24 cellular contexts compared by ENCODE assay signal in genomic region chr16:67186550-67186950, GRCh38. TPM values are rescaled to one million over a fixed set of nuclear protein-coding genes. Genes with fewer than 3 reads are reported as not detected.
DNase-seq lines count a peak whose midpoint lies in the region; ATAC-seq, FAIRE-seq and TF ChIP-seq lines count a peak whose summit lies in the region.
"Had no signal": no experiment of that assay in that cellular context is flagged by ENCODE, and none has a peak within 500 bp of the region (broad histone marks: within the 10 kb centered on the region; RNA-seq: fewer than 3 reads in every experiment).

No MANE protein-coding gene starts in this region.

- no peak overlapping the region for H3K9ac ChIP-seq in skeletal muscle satellite cell (ENCODE audit: low read depth, low read length)

- H3K36me3 ChIP-seq in right atrium auricular region: no peaks in the 10 kb centered on the region
- H3K36me3 ChIP-seq in skeletal muscle satellite cell (ENCODE audit: insufficient read depth, low read length): no peaks in the 10 kb centered on the region
- H3K36me3 ChIP-seq: gastroesophageal sphincter, upper lobe of left lung had no signal

- ATAC-seq in Right ventricle myocardium inferior: no peak
- ATAC-seq in GM18861 (IDR thresholded peaks at IDR 0.05; ENCODE audit: unreplicated experiment): no peak
- ATAC-seq in GM21390 (IDR thresholded peaks at IDR 0.05; ENCODE audit: unreplicated experiment): no peak
- ATAC-seq: gastroesophageal sphincter had no signal

- H3K27me3 ChIP-seq in right atrium auricular region (no peaks in the 10 kb centered on the region), skeletal muscle satellite cell (ENCODE audit: control insufficient read depth, insufficient read depth, low read length) (no peaks in the 10 kb centered on the region)
- H3K27me3 ChIP-seq: gastroesophageal sphincter, upper lobe of left lung had no signal

- peak; percentile 78 for FAIRE-seq in RCC 7860 (lab: Jason Lieb, UNC)
- FAIRE-seq: GM19239 had no signal

- H3K4me1 ChIP-seq in right atrium auricular region (peaks cover 0 to 37% of the 10 kb centered on the region in 2 donors), skeletal muscle satellite cell (ENCODE audit: control insufficient read depth, insufficient read depth, low read length) (peaks cover 61% of the 10 kb centered on the region)

- no peak overlapping the region for H3K27ac ChIP-seq in right atrium auricular region
- H3K27ac ChIP-seq: epithelial cell of prostate, gastroesophageal sphincter, SK-N-MC had no signal

- H3K4me3 ChIP-seq in right atrium auricular region (no peak overlapping the region), epithelial cell of esophagus (ENCODE audit: low read length) (no peak overlapping the region), skeletal muscle satellite cell (ENCODE audit: low read length) (no peak overlapping the region)
- H3K4me3 ChIP-seq: gastroesophageal sphincter, SK-N-MC, upper lobe of left lung had no signal

- H3K9me3 ChIP-seq in right atrium auricular region (no peaks in the 10 kb centered on the region), skeletal muscle satellite cell (replicated peaks; ENCODE audit: low read length) (no peaks in the 10 kb centered on the region)
- H3K9me3 ChIP-seq: gastroesophageal sphincter, upper lobe of left lung had no signal

- intact Hi-C loops in Right ventricle myocardium inferior (cut with DNase I): no loop called here

- no peak for TF ChIP-seq CTCF in right atrium auricular region (IDR thresholded peaks at IDR 0.05)
- TF ChIP-seq CTCF in epithelial cell of esophagus (IDR thresholded peaks at IDR 0.05; ENCODE audit: insufficient read depth, low read depth, low read length, missing control alignments): no peak

- DNase-seq in Right ventricle myocardium inferior (ENCODE audit: missing footprints) (peak; percentile 56), right atrium auricular region (ENCODE audit: low spot score) (no peak), RCC 7860 (ENCODE audit: low spot score) (peak; percentile 92), epithelial cell of esophagus (ENCODE audit: low read depth) (peak; percentile 30), T1000 (lab: John Stamatoyannopoulos, UW) (no peak)
- DNase-seq: 8988T; activated CD4-positive, alpha-beta T cell treated with anti-CD3 and anti-CD28 coated beads, Interleukin-2, amount 50 U/mL, for 1 hour; activated naive CD4-positive, alpha-beta T cell treated with anti-CD3 and anti-CD28 coated beads for 36 hours; activated T-cell treated with anti-CD3 and anti-CD28 coated beads, Interleukin-2, amount 50 U/mL, for 1 hour; CD4-positive, CD25-positive, alpha-beta regulatory T cell; cortex of kidney; DMS79 treated with DMSO at 0.1 percent for 48 hours; naive B cell; NCI-H2029 treated with DMSO at 0.1 percent for 48 hours; NCI-H524 treated with DMSO at 0.1 percent for 48 hours; stimulated activated naive CD4-positive, alpha-beta T cell treated with Interleukin-2 at 50 U/mL for 16 hours had no signal

- peak overlapping the region; percentile 70 for H3K4me2 ChIP-seq in skeletal muscle satellite cell (ENCODE audit: low read length)

RNA-seq across cellular contexts. Expression of gene MATCAP1, which starts 2.8 kb away (rescaled TPM):
- 9.8 TPM for total RNA-seq in Right ventricle myocardium inferior
- 1 to 10 TPM; 4.2 to 7.8 TPM for total RNA-seq in right atrium auricular region
- 10.6 and 14.9 TPM in 2 replicates for total RNA-seq in skeletal muscle satellite cell (2012; rRNA removed)

RNA-seq across cellular contexts. Expression of gene EXOC3L1, which starts 3.4 kb away (rescaled TPM):
- total RNA-seq in Right ventricle myocardium inferior (4.1 TPM), right atrium auricular region (1 to 10 TPM; 2.2 to 2.5 TPM)
- total RNA-seq in skeletal muscle satellite cell (2012; rRNA removed): not detected in 2 replicates
- total RNA-seq: activated naive CD4-positive, alpha-beta T cell treated with anti-CD3 and anti-CD28 coated beads for 36 hours had no signal

RNA-seq across cellular contexts. Expression of gene E2F4, which starts 5.4 kb away (rescaled TPM):
- total RNA-seq in Right ventricle myocardium inferior: 36.9 TPM
- 10 to 100 TPM; 53.8 to 70.3 TPM for total RNA-seq in right atrium auricular region
- 77.6 and 88.0 TPM in 2 replicates for total RNA-seq in skeletal muscle satellite cell (2012; rRNA removed)

RNA-seq across cellular contexts. Expression of gene ELMO3, which starts 12.4 kb away (rescaled TPM):
- total RNA-seq in Right ventricle myocardium inferior (0.89 TPM), right atrium auricular region (1 to 10 TPM in 1 of 2 donors, under 1 TPM in 1; 0.37 to 2.2 TPM)
- 0.25 and 0.44 TPM in 2 replicates for total RNA-seq in skeletal muscle satellite cell (2012; rRNA removed)

RNA-seq across cellular contexts. Expression of gene NOL3, which starts 16.2 kb away (rescaled TPM):
- total RNA-seq in Right ventricle myocardium inferior (109 TPM), right atrium auricular region (100 to 1,000 TPM in 1 of 2 donors, 10 to 100 TPM in 1; 87.5 to 103 TPM)
- 17.3 and 24.3 TPM in 2 replicates for total RNA-seq in skeletal muscle satellite cell (2012; rRNA removed)

Comparison
In these comparisons a context has a peak if more than half of its experiments do, and no peak if none do; other contexts are left out.
1. DNase-seq: peak in Right ventricle myocardium inferior (single experiment), RCC 7860 (single experiment) and epithelial cell of esophagus (single experiment); none in right atrium auricular region (single experiment) and T1000 (single experiment).